ENCODE assay signal across 1 cellular context in genomic region chr1:79617777-79618176, GRCh38.
TF ChIP-seq lines count a peak whose summit lies in the region.

No MANE protein-coding gene starts in this region.

TF ChIP-seq in GM23338, 12 proteins besides CTCF, POLR2A, EP300 and RAD21 (continued from another document):
- TF ChIP-seq ZNF462 (CRISPR knock-in tag; IDR thresholded peaks at IDR 0.05), result no peak
- TF ChIP-seq CREB1 (CRISPR knock-in tag; IDR thresholded peaks at IDR 0.05; ENCODE audit: low read depth), result no peak
- TF ChIP-seq EZH2 (IDR thresholded peaks at IDR 0.05; ENCODE audit: low read depth, unreplicated experiment), result no peak
- no peak for TF ChIP-seq ETS1 (IDR thresholded peaks at IDR 0.05)
- TF ChIP-seq ZNF331 (CRISPR knock-in tag; IDR thresholded peaks at IDR 0.05; ENCODE audit: low read depth), result no peak
- TF ChIP-seq NANOG (IDR thresholded peaks at IDR 0.05; ENCODE audit: borderline replicate concordance), result no peak
- TF ChIP-seq JUNB (IDR thresholded peaks at IDR 0.05; ENCODE audit: unreplicated experiment), result no peak
- TF ChIP-seq POLR2AphosphoS5 (IDR thresholded peaks at IDR 0.05; ENCODE audit: low read depth), result no peak
- no peak for TF ChIP-seq EZH2phosphoT487 (IDR thresholded peaks at IDR 0.05; ENCODE audit: unreplicated experiment)
